ENCODE assay signal across 19 cellular contexts in genomic region chr3:149383703-149384102, GRCh38. TPM values are rescaled to one million over a fixed set of nuclear protein-coding genes. Genes with fewer than 3 reads are reported as not detected.
"Had no signal": no experiment of that assay in that cellular context is flagged by ENCODE, and none has a peak within 500 bp of the region (broad histone marks: within the 10 kb centered on the region; RNA-seq: fewer than 3 reads in every experiment).

No MANE protein-coding gene starts in this region.

- FAIRE-seq: colon had no signal

- H3K9me3 ChIP-seq: esophagus muscularis mucosa, gastroesophageal sphincter, left ventricle myocardium inferior, lower lobe of right lung, ovary, right atrium auricular region, thyroid gland, uterus had no signal

- H3K4me2 ChIP-seq: smooth muscle cell had no signal

- H3K4me3 ChIP-seq: esophagus muscularis mucosa, gastroesophageal sphincter, left ventricle myocardium inferior, lower lobe of right lung, ovary, right atrium auricular region, smooth muscle cell, thyroid gland, uterus had no signal

- H3K36me3 ChIP-seq: esophagus muscularis mucosa, gastroesophageal sphincter, left ventricle myocardium inferior, lower lobe of right lung, ovary, right atrium auricular region, thyroid gland, uterus had no signal

- H3K27ac ChIP-seq: esophagus muscularis mucosa, gastroesophageal sphincter, left ventricle myocardium inferior, lower lobe of right lung, ovary, right atrium auricular region, thyroid gland had no signal

- H3K27me3 ChIP-seq: esophagus muscularis mucosa, gastroesophageal sphincter, ovary, right atrium auricular region, thyroid gland, uterus had no signal

- DNase-seq: effector memory CD8-positive, alpha-beta T cell; foreskin fibroblast; glutamatergic neuron; islet precursor cell; left ventricle myocardium inferior; lower lobe of right lung; mesenchymal stem cell; midbrain; ovary; stimulated activated CD4-positive, alpha-beta T cell treated with anti-CD3 and anti-CD28 coated beads, Interleukin-2, amount 100 ng/mL, for 48 hours; stimulated activated naive CD4-positive, alpha-beta T cell treated with Interleukin-2 at 50 U/mL for 16 hours; thyroid gland; uterus had no signal

- ATAC-seq: effector memory CD8-positive, alpha-beta T cell; gastroesophageal sphincter; lower lobe of right lung had no signal

RNA-seq across cellular contexts. Expression of gene TM4SF18, which starts 50.3 kb away (rescaled TPM):
- polyA plus RNA-seq: neural cell had no signal
